1 cellular context compared by ENCODE assay signal in genomic region chr17:79836952-79837887, GRCh38.
TF ChIP-seq lines count a peak whose summit lies in the region.

No MANE protein-coding gene starts in this region.

TF ChIP-seq in K562, 482 proteins besides CTCF, POLR2A, EP300 and RAD21 (continued from another document):
- TF ChIP-seq PHF8 (IDR thresholded peaks at IDR 0.05; ENCODE audit: borderline replicate concordance, low read length) (no peak), NELFE (IDR thresholded peaks at IDR 0.05; ENCODE audit: insufficient read depth, insufficient read length) (no peak), ZNF518B (CRISPR knock-in tag; IDR thresholded peaks at IDR 0.05) (no peak), SMARCA5 (IDR thresholded peaks at IDR 0.05) (no peak), HNRNPK (IDR thresholded peaks at IDR 0.05; ENCODE audit: low read depth, low read length, poor library complexity, severe bottlenecking) (no peak), ZNF449 (CRISPR knock-in tag; IDR thresholded peaks at IDR 0.05) (no peak), MECOM (CRISPR knock-in tag; IDR thresholded peaks at IDR 0.05) (no peak), ATF6 (CRISPR knock-in tag; IDR thresholded peaks at IDR 0.05) (0 out of 2 replicates have a peak, but pooled peaks have one; percentile 40), CSDE1 (IDR thresholded peaks at IDR 0.05) (no peak), POLR2B (IDR thresholded peaks at IDR 0.05; ENCODE audit: low read depth, partially characterized antibody) (peak; percentile 22), GTF2A2 (tag; IDR thresholded peaks at IDR 0.05) (no peak), ZBTB12 (CRISPR knock-in tag; IDR thresholded peaks at IDR 0.05) (no peak), SMC3 (conservative IDR thresholded peaks at IDR 0.05; ENCODE audit: insufficient read depth, low read depth, low read length) (no peak), L3MBTL2 (IDR thresholded peaks at IDR 0.05) (peak; percentile 54), ZNF174 (CRISPR knock-in tag; IDR thresholded peaks at IDR 0.05) (no peak), ZNF280A (IDR thresholded peaks at IDR 0.05; ENCODE audit: low read depth, partially characterized antibody) (no peak), CBFA2T2 (conservative IDR thresholded peaks at IDR 0.05) (no peak), STAT5A (IDR thresholded peaks at IDR 0.05; ENCODE audit: borderline replicate concordance, low read length) (no peak), DIDO1 (tag; IDR thresholded peaks at IDR 0.05; ENCODE audit: low read depth) (no peak), DPF2 (IDR thresholded peaks at IDR 0.05) (no peak), SRF (CRISPR knock-in tag; IDR thresholded peaks at IDR 0.05) (no peak), ZBTB33 (CRISPR knock-in tag; IDR thresholded peaks at IDR 0.05) (no peak), SETDB1 (IDR thresholded peaks at IDR 0.05; ENCODE audit: low read length) (no peak), MCM3 (IDR thresholded peaks at IDR 0.05) (no peak), ATF4 (CRISPR knock-in tag; IDR thresholded peaks at IDR 0.05) (no peak), ZNF408 (CRISPR knock-in tag; IDR thresholded peaks at IDR 0.05; ENCODE audit: low read depth) (no peak), NONO (IDR thresholded peaks at IDR 0.05; ENCODE audit: low read depth in 2 of 2, low read length in 1 of 2) (no peak), ZNF436 (CRISPR knock-in tag; IDR thresholded peaks at IDR 0.05) (no peak), POLR2G (IDR thresholded peaks at IDR 0.05; ENCODE audit: low read depth, low read length) (peak; percentile 82), DACH1 (IDR thresholded peaks at IDR 0.05; ENCODE audit: partially characterized antibody) (no peak), MAFK (IDR thresholded peaks at IDR 0.05; ENCODE audit: low read length) (no peak), MCM2 (IDR thresholded peaks at IDR 0.05; ENCODE audit: low read depth) (no peak), HMGN3 (IDR thresholded peaks at IDR 0.05; ENCODE audit: borderline replicate concordance, extremely low read depth, insufficient read length, low read depth, low read length) (peak; percentile 54), FOXP1 (CRISPR knock-in tag; IDR thresholded peaks at IDR 0.05) (no peak)
TF ChIP-seq in K562: peak in this region for 27.
